ENCODE assay signal across 8 cellular contexts in the genomic region with DNA sequence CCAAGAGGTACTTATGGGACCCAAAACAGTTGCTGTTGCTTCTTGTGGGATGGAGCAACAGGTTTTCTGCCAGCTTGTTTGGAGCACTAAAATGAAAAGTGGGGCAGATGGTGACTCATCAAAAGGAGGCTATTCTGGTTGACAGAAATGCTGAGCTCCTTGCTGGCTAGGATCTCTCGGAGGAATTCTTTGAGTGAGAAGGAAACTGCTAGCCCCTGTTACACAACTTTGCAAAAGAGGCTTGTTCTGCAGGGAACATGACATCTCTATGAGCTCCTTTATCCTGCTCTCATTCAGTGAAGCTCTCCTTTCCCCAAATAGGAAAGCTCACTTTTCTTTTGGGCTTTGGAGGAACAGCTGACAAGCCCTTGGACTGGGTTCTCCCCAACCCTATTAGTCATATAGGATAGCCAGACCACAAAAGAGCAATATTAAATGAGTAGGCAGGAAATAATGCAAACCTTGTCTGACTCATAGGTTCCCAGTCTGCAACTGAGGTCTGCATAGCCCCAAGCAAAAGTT.
A peak's percentile ranks its signal among the peaks of the same experiment; 100 is the strongest.
DNase-seq lines count a peak whose midpoint lies in the region; ATAC-seq and TF ChIP-seq lines count a peak whose summit lies in the region.

No MANE protein-coding gene starts in this region.

- H3K4me2 ChIP-seq in osteoblast (ENCODE audit: insufficient read depth, low read length) (peak overlapping the region; percentile 77), MM.1S (ENCODE audit: low read depth, low read length) (no peak overlapping the region)

- H3K27ac ChIP-seq in osteoblast (ENCODE audit: low read depth, low read length) = peak overlapping the region; percentile 55
- no peak overlapping the region for H3K27ac ChIP-seq in MM.1S (ENCODE audit: low read length)

- no peaks in the 10 kb centered on the region for H3F3A ChIP-seq in MM.1S (ENCODE audit: insufficient read depth, low read length)

- H3K4me1 ChIP-seq in osteoblast (ENCODE audit: insufficient read depth, low read length) (peaks cover 34% of the 10 kb centered on the region), MM.1S (ENCODE audit: low read length) (peaks cover 3% of the 10 kb centered on the region; the same call in 1 of the 2 replicates)

- no peaks in the 10 kb centered on the region for H3K9me2 ChIP-seq in MM.1S (replicated peaks; ENCODE audit: insufficient read depth, low read length)

- H3K9ac ChIP-seq in MM.1S (ENCODE audit: low read length) = no peak overlapping the region

- H3K79me2 ChIP-seq in osteoblast (ENCODE audit: insufficient read depth, low read length) (no peaks in the 10 kb centered on the region), MM.1S (ENCODE audit: low read length) (no peaks in the 10 kb centered on the region)

- DNase-seq in GF-D8 (lab: John Stamatoyannopoulos, UW) (peak; percentile 40), NOMO-1 (lab: John Stamatoyannopoulos, UW; ENCODE audit: unreplicated experiment in 2 of 2) (peak; percentile 59 to 77), dedifferentiated amniotic fluid mesenchymal stem cell (ENCODE audit: extremely low spot score) (peak; percentile 71), osteoblast (ENCODE audit: insufficient read length, low spot score, missing footprints) (peak; percentile 91), NCI-H510A treated with DMSO at 0.1 percent for 48 hours (lab: John Stamatoyannopoulos, UW) (no peak), MM.1S (no peak)

- H3K4me3 ChIP-seq in osteoblast (ENCODE audit: insufficient read depth, low read length) = peak overlapping the region; percentile 39
- H3K4me3 ChIP-seq in MM.1S (ENCODE audit: low read length) = no peak overlapping the region

- no peaks in the 10 kb centered on the region for H4K20me1 ChIP-seq in osteoblast (ENCODE audit: insufficient read depth, low read length)
- H4K20me1 ChIP-seq in MM.1S (ENCODE audit: insufficient read depth, low read length) = no peaks in the 10 kb centered on the region

- H3K27me3 ChIP-seq in osteoblast (ENCODE audit: insufficient read depth, low read length) (no peaks in the 10 kb centered on the region), MM.1S (replicated peaks; ENCODE audit: insufficient read depth, low read length) (no peaks in the 10 kb centered on the region)

- H3K9me3 ChIP-seq in osteoblast (ENCODE audit: low read depth, low read length) (no peaks in the 10 kb centered on the region), MM.1S (replicated peaks; ENCODE audit: insufficient read depth, low read length) (no peaks in the 10 kb centered on the region)

- H3K36me3 ChIP-seq in osteoblast (ENCODE audit: insufficient read depth, low read length) (peaks cover 45% of the 10 kb centered on the region), MM.1S (replicated peaks; ENCODE audit: insufficient read depth, low read length) (no peaks in the 10 kb centered on the region)

- no peak for ATAC-seq in HG02852 (IDR thresholded peaks at IDR 0.05; ENCODE audit: unreplicated experiment)
- ATAC-seq in GM19467 (IDR thresholded peaks at IDR 0.05; ENCODE audit: unreplicated experiment) = no peak

- TF ChIP-seq CTCF in osteoblast (IDR thresholded peaks at IDR 0.05; ENCODE audit: extremely low read depth, low read depth, low read length) (no peak), MM.1S (IDR thresholded peaks at IDR 0.05; ENCODE audit: low read length) (no peak)

- H2AFZ ChIP-seq in osteoblast (ENCODE audit: low read length) (no peak overlapping the region), MM.1S (ENCODE audit: low read length) (no peak overlapping the region)

Comparison
In these comparisons a context has a peak if more than half of its experiments do, and no peak if none do; other contexts are left out.
1. DNase-seq: peak in GF-D8 (single experiment), NOMO-1 (2 of 2), dedifferentiated amniotic fluid mesenchymal stem cell (single experiment) and osteoblast (single experiment); none in NCI-H510A treated with DMSO at 0.1 percent for 48 hours (single experiment) and MM.1S (single experiment).